ENCODE assay signal across 1 cellular context in genomic region chr15:90058308-90058707, GRCh38.
TF ChIP-seq lines count a peak whose summit lies in the region.

No MANE protein-coding gene starts in this region.

TF ChIP-seq in GM12878, 131 proteins besides CTCF, POLR2A, EP300 and RAD21 (continued from another document):
- peak in 1 of 2 experiments; percentile 19; a peak in 1 of 4 replicates for TF ChIP-seq ETV6 (conservative IDR thresholded peaks at IDR 0.05 in 1 of 2, IDR thresholded peaks at IDR 0.05 in 1 of 2; ENCODE audit: borderline replicate concordance in 1 of 2, low read depth in 1 of 2)
- no peak for TF ChIP-seq IRF5 (IDR thresholded peaks at IDR 0.05; ENCODE audit: borderline replicate concordance)
- no peak for TF ChIP-seq PAX5 (IDR thresholded peaks at IDR 0.05; ENCODE audit: borderline replicate concordance, low read depth, low read length)
- 0 out of 2 replicates have a peak, but pooled peaks have one; percentile 51 for TF ChIP-seq SMARCA5 (IDR thresholded peaks at IDR 0.05)
- no peak for TF ChIP-seq NR2C2 (IDR thresholded peaks at IDR 0.05; ENCODE audit: borderline replicate concordance, control insufficient read depth, insufficient read length, low read depth)
